8 cellular contexts compared by ENCODE assay signal in the genomic region with DNA sequence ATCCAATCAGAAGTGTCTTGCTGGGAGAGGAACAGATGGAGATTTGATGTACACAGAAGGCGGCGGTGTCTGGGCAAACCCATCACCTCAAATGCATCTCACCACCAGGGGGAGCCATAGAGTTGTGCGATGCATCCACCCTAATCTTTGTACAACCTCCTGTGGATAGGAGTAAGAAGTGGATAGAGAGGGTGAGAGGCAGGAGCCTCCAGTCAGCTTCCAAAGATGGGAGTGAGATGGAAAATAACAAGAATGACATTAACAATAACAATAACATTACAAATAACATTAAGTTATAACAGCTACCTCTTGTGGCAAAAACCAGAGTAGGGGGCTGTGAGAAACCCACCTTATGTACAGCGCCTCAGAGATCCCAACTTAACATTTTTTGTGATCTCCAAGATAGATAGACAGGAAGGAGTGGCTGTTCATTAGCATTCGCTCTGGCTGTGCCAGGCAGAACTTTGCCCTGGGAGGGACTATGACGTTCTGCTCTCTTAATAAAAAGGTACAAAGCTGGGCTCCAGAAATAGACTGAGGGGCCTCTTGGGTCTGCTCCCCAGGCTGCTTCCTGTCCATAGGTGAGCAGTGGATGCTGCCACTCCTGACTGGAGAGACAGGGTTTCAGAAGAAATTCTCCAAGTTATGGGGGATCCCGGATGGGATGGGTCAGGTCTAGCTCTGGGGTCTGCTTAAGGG. TPM values are rescaled to one million over a fixed set of nuclear protein-coding genes. Genes with fewer than 3 reads are reported as not detected.
DNase-seq lines count a peak whose midpoint lies in the region; ATAC-seq and TF ChIP-seq lines count a peak whose summit lies in the region.

No MANE protein-coding gene starts in this region.

- no peak overlapping the region for H2BK12ac ChIP-seq in mesenchymal stem cell (ENCODE audit: low read length in 2 of 2)

- 60% methylated on average over 4 of the region's 7 CpGs for WGBS in mesenchymal stem cell

- DNase-seq in AG04450 (ENCODE audit: low read depth, low spot score), result peak; percentile 30
- DNase-seq in GM20000 (ENCODE audit: low spot score), result peak; percentile 79
- DNase-seq in NCI-H748 treated with DMSO at 0.1 percent for 48 hours (lab: John Stamatoyannopoulos, UW), result peak; percentile 21
- DNase-seq in activated CD4-positive, alpha-beta T cell treated with anti-CD3 and anti-CD28 coated beads, Interleukin-2, amount 50 U/mL, for 4 hours, result peak; percentile 85 to 87
- DNase-seq in dorsolateral prefrontal cortex, result peak; percentile 46 to 80 (median 66)
- DNase-seq in mesenchymal stem cell, result peak; percentile 48
- peak; percentile 81 for DNase-seq in stimulated activated CD8-positive, alpha-beta memory T cell treated with anti-CD3 and anti-CD28 coated beads, Interleukin-15, amount 100 ng/mL, for 24 hours (ENCODE audit: low read depth)

- intact Hi-C loops in dorsolateral prefrontal cortex (cut with DNase I), result loop anchor here (2.0 to 5.0 kb wide), 3 partner anchors 188 to 304 kb away; no protein-coding TSS in a partner anchor

- H3K23ac ChIP-seq in mesenchymal stem cell (ENCODE audit: low read length in 2 of 2), result no peak overlapping the region

- H3K14ac ChIP-seq in mesenchymal stem cell (ENCODE audit: low read length in 2 of 2), result no peak overlapping the region

- H3K27ac ChIP-seq in AG04450 (ENCODE audit: low read depth, low read length) (no peak overlapping the region), dorsolateral prefrontal cortex (no peak overlapping the region), mesenchymal stem cell (ENCODE audit: low read length, poor library complexity, severe bottlenecking) (no peak overlapping the region)

- no peak overlapping the region for H2BK5ac ChIP-seq in mesenchymal stem cell (ENCODE audit: low read depth, low read length, poor library complexity, severe bottlenecking)

- no peak overlapping the region for H3K4ac ChIP-seq in mesenchymal stem cell (ENCODE audit: low read depth in 1 of 2, low read length in 2 of 2)

- no peaks in the 10 kb centered on the region for H3K79me1 ChIP-seq in mesenchymal stem cell (replicated peaks; ENCODE audit: low read length, poor library complexity, severe bottlenecking)

- H3K4me2 ChIP-seq in mesenchymal stem cell (ENCODE audit: low read length, poor library complexity, severe bottlenecking), result no peak overlapping the region

- H3K9me3 ChIP-seq in AG04450 (ENCODE audit: control insufficient read depth, insufficient read depth, low read length) (no peaks in the 10 kb centered on the region), mesenchymal stem cell (ENCODE audit: control insufficient read depth, low read length) (no peaks in the 10 kb centered on the region)

- no peaks in the 10 kb centered on the region for H3K4me1 ChIP-seq in mesenchymal stem cell (ENCODE audit: control insufficient read depth, insufficient read depth, low read depth, low read length)

- POLR2A ChIA-PET in AG04450 (lab: Yijun Ruan, JAX), result no interaction called here

- no peak overlapping the region for H3K9ac ChIP-seq in mesenchymal stem cell (ENCODE audit: low read length)

- TF ChIP-seq CTCF in AG04450 (IDR thresholded peaks at IDR 0.05; ENCODE audit: low read depth, low read length), result peak; percentile 77
- TF ChIP-seq CTCF in GM20000 (IDR thresholded peaks at IDR 0.05; ENCODE audit: extremely low read depth, missing control alignments), result peak; percentile 55
- TF ChIP-seq CTCF in dorsolateral prefrontal cortex (IDR thresholded peaks at IDR 0.05 in 54 of 56, conservative IDR thresholded peaks at IDR 0.05 in 2 of 56; ENCODE audit: low read depth in 1 of 56, partially characterized antibody in 56 of 56), result peak; percentile 64 to 96 (median 90)

- H2BK120ac ChIP-seq in mesenchymal stem cell (ENCODE audit: low read depth, low read length), result no peak overlapping the region

- no peak overlapping the region for H3K18ac ChIP-seq in mesenchymal stem cell (ENCODE audit: low read depth in 1 of 2, low read length in 2 of 2)

- ATAC-seq in HG02870 (IDR thresholded peaks at IDR 0.05; ENCODE audit: unreplicated experiment), result no peak

- H3K4me3 ChIP-seq in AG04450 (ENCODE audit: low read depth, low read length) (no peak overlapping the region), dorsolateral prefrontal cortex (no peak overlapping the region), mesenchymal stem cell (ENCODE audit: insufficient read depth in 1 of 2, low read depth in 1 of 2, low read length in 2 of 2) (no peak overlapping the region)

- no peak overlapping the region for H2AFZ ChIP-seq in mesenchymal stem cell (ENCODE audit: low read depth, low read length)

- H3K36me3 ChIP-seq in mesenchymal stem cell (ENCODE audit: control insufficient read depth in 1 of 2, insufficient read depth in 2 of 2, low read depth in 1 of 2, low read length in 2 of 2), result no peaks in the 10 kb centered on the region

- H3K27me3 ChIP-seq in AG04450 (ENCODE audit: control insufficient read depth, insufficient read depth, low read length) (no peaks in the 10 kb centered on the region), dorsolateral prefrontal cortex (peaks cover 0 to 44% (median 10%) of the 10 kb centered on the region in 45 donors), mesenchymal stem cell (ENCODE audit: control insufficient read depth in 1 of 2, insufficient read depth in 1 of 2, low read length in 2 of 2) (peaks cover 0 to 30% of the 10 kb centered on the region in 2 experiments)

- CTCF ChIA-PET in AG04450 (lab: Charles Lee), result interaction anchor here (0.7 to 5.4 kb wide), 19 partner anchors 10 to 311 kb away, joined by 3 to 128 read pairs (median 4); a partner anchor contains a TSS

- H2BK15ac ChIP-seq in mesenchymal stem cell (ENCODE audit: low read depth, poor library complexity, severe bottlenecking), result no peak overlapping the region

- H4K8ac ChIP-seq in mesenchymal stem cell (ENCODE audit: low read length), result no peak overlapping the region

- no peak overlapping the region for H4K91ac ChIP-seq in mesenchymal stem cell (ENCODE audit: low read length)

- no peak overlapping the region for H2AK5ac ChIP-seq in mesenchymal stem cell (ENCODE audit: low read length, severe bottlenecking)

RNA-seq across cellular contexts. Expression of a gene that starts 5.2 kb away (rescaled TPM):
- polyA plus RNA-seq in AG04450 (2011; rRNA removed), result not detected in 2 replicates
- not detected in 2 replicates for polyA minus RNA-seq in AG04450 (2011; rRNA and poly(A)+ RNA removed)
- not detected for total RNA-seq in dorsolateral prefrontal cortex
- polyA plus RNA-seq in mesenchymal stem cell (2013, experiment 1 of 2), result not detected
- not detected for polyA plus RNA-seq in mesenchymal stem cell (2013, experiment 2 of 2)

RNA-seq across cellular contexts. Expression of a gene that starts 14.9 kb away (rescaled TPM):
- not detected in 2 replicates for polyA plus RNA-seq in AG04450 (2011; rRNA removed)
- not detected in 2 replicates for polyA minus RNA-seq in AG04450 (2011; rRNA and poly(A)+ RNA removed)
- total RNA-seq in dorsolateral prefrontal cortex, result 10 to 100 TPM in 14 of 120 experiments, 1 to 10 TPM in 106; 1.3 to 16.1 (median 5.4) TPM
- not detected for polyA plus RNA-seq in mesenchymal stem cell (2013, experiment 1 of 2)
- polyA plus RNA-seq in mesenchymal stem cell (2013, experiment 2 of 2), result not detected

RNA-seq across cellular contexts. Expression of a gene that starts 28.4 kb away (rescaled TPM):
- polyA plus RNA-seq in AG04450 (2011; rRNA removed), result not detected in 2 replicates
- polyA minus RNA-seq in AG04450 (2011; rRNA and poly(A)+ RNA removed), result not detected in 2 replicates
- under 1 TPM in 8 of 120 experiments, not detected in 112; 0.22 to 0.50 (median 0.31) TPM for total RNA-seq in dorsolateral prefrontal cortex
- not detected for polyA plus RNA-seq in mesenchymal stem cell (2013, experiment 1 of 2)
- not detected for polyA plus RNA-seq in mesenchymal stem cell (2013, experiment 2 of 2)

RNA-seq across cellular contexts. Expression of a gene that starts 55.7 kb away (rescaled TPM):
- not detected in 2 replicates for polyA plus RNA-seq in AG04450 (2011; rRNA removed)
- not detected in 2 replicates for polyA minus RNA-seq in AG04450 (2011; rRNA and poly(A)+ RNA removed)
- total RNA-seq in dorsolateral prefrontal cortex, result 10 to 100 TPM in 30 of 120 experiments, 1 to 10 TPM in 90; 1.6 to 24.4 (median 6.1) TPM
- not detected for polyA plus RNA-seq in mesenchymal stem cell (2013, experiment 1 of 2)
- polyA plus RNA-seq in mesenchymal stem cell (2013, experiment 2 of 2), result not detected

RNA-seq across cellular contexts. Expression of a gene that starts 58.3 kb away (rescaled TPM):
- polyA plus RNA-seq in AG04450 (2011; rRNA removed), result not detected in 2 replicates
- not detected in 2 replicates for polyA minus RNA-seq in AG04450 (2011; rRNA and poly(A)+ RNA removed)
- 1 to 10 TPM in 2 of 120 experiments, under 1 TPM in 25, not detected in 93; 0.25 to 1.5 (median 0.62) TPM for total RNA-seq in dorsolateral prefrontal cortex
- not detected for polyA plus RNA-seq in mesenchymal stem cell (2013, experiment 1 of 2)
- not detected for polyA plus RNA-seq in mesenchymal stem cell (2013, experiment 2 of 2)

Comparison
In these comparisons a context has a peak if more than half of its experiments do, and no peak if none do; other contexts are left out.
1. DNase-seq: peak in every context shown above with its lines; median percentile 86 in activated CD4-positive, alpha-beta T cell treated with anti-CD3 and anti-CD28 coated beads, Interleukin-2, amount 50 U/mL, for 4 hours; 81 in stimulated activated CD8-positive, alpha-beta memory T cell treated with anti-CD3 and anti-CD28 coated beads, Interleukin-15, amount 100 ng/mL, for 24 hours; 79 in GM20000; 66 in dorsolateral prefrontal cortex; 48 in mesenchymal stem cell; 30 in AG04450; 21 in NCI-H748 treated with DMSO at 0.1 percent for 48 hours.